Comparison of ENCODE assay signal across 1 cellular context in the genomic region with DNA sequence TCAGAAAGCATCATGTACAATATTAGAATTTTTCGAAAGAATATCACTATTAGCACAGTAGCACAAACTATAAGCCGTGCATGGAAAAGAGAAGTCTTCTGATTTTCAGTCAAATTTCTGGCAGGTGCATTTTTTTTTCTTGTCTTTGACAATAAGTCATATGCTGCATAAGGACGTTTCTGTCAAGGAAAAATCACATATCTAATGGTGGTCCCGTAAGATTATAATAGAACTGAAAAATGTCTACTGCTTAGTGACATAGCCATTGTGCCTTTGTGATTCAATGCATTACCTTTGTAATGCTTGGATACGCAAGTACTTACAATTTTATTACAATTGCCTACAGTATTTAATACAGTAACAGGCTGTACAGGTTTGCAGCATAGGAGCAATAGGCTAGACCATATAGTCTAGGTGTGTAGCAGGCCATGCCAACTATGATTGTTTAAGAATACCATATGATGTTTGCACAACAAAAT.
A peak's percentile ranks its signal among the peaks of the same experiment; 100 is the strongest.
TF ChIP-seq lines count a peak whose summit lies in the region.

No MANE protein-coding gene starts in this region.

TF ChIP-seq in neural cell, 6 proteins besides CTCF, POLR2A, EP300 and RAD21 (continued from another document):
- TF ChIP-seq REST (IDR thresholded peaks at IDR 0.05; ENCODE audit: borderline replicate concordance) (peak; percentile 58), SMC3 (conservative IDR thresholded peaks at IDR 0.05; ENCODE audit: poor library complexity) (peak; percentile 25), POLR2AphosphoS5 (IDR thresholded peaks at IDR 0.05) (peak; percentile 77)
